Comparison of ENCODE assay signal across 20 cellular contexts in genomic region chr2:216549926-216550690, GRCh38. TPM values are rescaled to one million over a fixed set of nuclear protein-coding genes. Genes with fewer than 3 reads are reported as not detected.
A peak's percentile ranks its signal among the peaks of the same experiment; 100 is the strongest.
DNase-seq lines count a peak whose midpoint lies in the region; ATAC-seq, FAIRE-seq and TF ChIP-seq lines count a peak whose summit lies in the region.
"Had no signal": no experiment of that assay in that cellular context is flagged by ENCODE, and none has a peak within 500 bp of the region (broad histone marks: within the 10 kb centered on the region; RNA-seq: fewer than 3 reads in every experiment).

No MANE protein-coding gene starts in this region.

- no peak overlapping the region for H3K4me3 Mint-ChIP-seq in T-cell
- H3K4me3 Mint-ChIP-seq: activated CD4-positive, alpha-beta memory T cell treated with anti-CD3 and anti-CD28 coated beads, Interleukin-2, amount 10 ng/mL, durations not matched to agents 7 days and 5 days; activated naive CD4-positive, alpha-beta T cell treated with anti-CD3 and anti-CD28 coated beads, Interleukin-2, amount 10 ng/mL, durations not matched to agents 7 days and 5 days; activated T-cell treated with anti-CD3 and anti-CD28 coated beads, Interleukin-2, amount 50 U/mL, for 4 hours; CD8-positive, alpha-beta T cell; stimulated activated memory B cell treated with anti-CD40 and anti-IgM and Interleukin-4, amounts not matched to agents 10 μg/mL and 1 μg/mL and 100 μg/mL, for 72 hours had no signal

- CTCF ChIA-PET in T-cell (lab: Charles Lee), result no interaction called here

- POLR2A ChIA-PET in T-cell (lab: Charles Lee), result no interaction called here

- WGBS in right cardiac atrium, result 78% methylated on average over 10 of the region's 10 CpGs

- intact Hi-C loops in right cardiac atrium (cut with DNase I), result no loop called here

- DNase-seq in right cardiac atrium, result no peak
- DNase-seq in omental fat pad (ENCODE audit: low spot score), result no peak
- DNase-seq in HTR-8/SVneo (ENCODE audit: insufficient read length, low spot score), result no peak
- no peak for DNase-seq in activated CD8-positive, alpha-beta memory T cell treated with anti-CD3 and anti-CD28 coated beads for 24 hours
- no peak for DNase-seq in T-cell
- DNase-seq: activated CD4-positive, alpha-beta memory T cell treated with anti-CD3 and anti-CD28 coated beads, Interleukin-2, amount 10 ng/mL, durations not matched to agents 7 days and 5 days; activated naive CD4-positive, alpha-beta T cell treated with anti-CD3 and anti-CD28 coated beads, Interleukin-2, amount 10 ng/mL, durations not matched to agents 7 days and 5 days; activated T-cell treated with anti-CD3 and anti-CD28 coated beads, Interleukin-2, amount 50 U/mL, for 4 hours; CD8-positive, alpha-beta T cell; DMS79; foreskin keratinocyte; NCI-H1694 treated with DMSO at 0.1 percent for 48 hours; NCI-H345 had no signal

- H3K36me3 Mint-ChIP-seq in T-cell, result no peaks in the 10 kb centered on the region
- H3K36me3 Mint-ChIP-seq: activated naive CD4-positive, alpha-beta T cell treated with anti-CD3 and anti-CD28 coated beads, Interleukin-2, amount 10 ng/mL, durations not matched to agents 7 days and 5 days; CD8-positive, alpha-beta T cell; stimulated activated memory B cell treated with anti-CD40 and anti-IgM and Interleukin-4, amounts not matched to agents 10 μg/mL and 1 μg/mL and 100 μg/mL, for 72 hours had no signal

- H3K9me3 ChIP-seq in right cardiac atrium (ENCODE audit: control insufficient read depth, low read length), result no peaks in the 10 kb centered on the region

- H3K4me1 ChIP-seq in right cardiac atrium (ENCODE audit: control insufficient read depth, insufficient read depth, low read length), result peaks cover 22% of the 10 kb centered on the region

- H3K27me3 Mint-ChIP-seq in T-cell, result peaks cover 6 to 14% of the 10 kb centered on the region in 2 donors

- peaks cover 0 to 5% (median 0%) of the 10 kb centered on the region in 3 donors for H3K4me1 Mint-ChIP-seq in T-cell
- H3K4me1 Mint-ChIP-seq: activated CD4-positive, alpha-beta memory T cell treated with anti-CD3 and anti-CD28 coated beads, Interleukin-2, amount 10 ng/mL, durations not matched to agents 7 days and 5 days; activated naive CD4-positive, alpha-beta T cell treated with anti-CD3 and anti-CD28 coated beads, Interleukin-2, amount 10 ng/mL, durations not matched to agents 7 days and 5 days; stimulated activated memory B cell treated with anti-CD40 and anti-IgM and Interleukin-4, amounts not matched to agents 10 μg/mL and 1 μg/mL and 100 μg/mL, for 72 hours had no signal

- H3K27me3 ChIP-seq in right cardiac atrium (ENCODE audit: control insufficient read depth, insufficient read depth), result no peaks in the 10 kb centered on the region
- H3K27me3 ChIP-seq: foreskin keratinocyte had no signal

- H3K4me3 ChIP-seq in right cardiac atrium (ENCODE audit: low read length), result no peak overlapping the region

- no peak overlapping the region for H3K27ac Mint-ChIP-seq in T-cell
- H3K27ac Mint-ChIP-seq: activated CD4-positive, alpha-beta memory T cell treated with anti-CD3 and anti-CD28 coated beads, Interleukin-2, amount 10 ng/mL, durations not matched to agents 7 days and 5 days; activated naive CD4-positive, alpha-beta T cell treated with anti-CD3 and anti-CD28 coated beads, Interleukin-2, amount 10 ng/mL, durations not matched to agents 7 days and 5 days; CD8-positive, alpha-beta T cell; progenitor cell of endocrine pancreas; stimulated activated memory B cell treated with anti-CD40 and anti-IgM and Interleukin-4, amounts not matched to agents 10 μg/mL and 1 μg/mL and 100 μg/mL, for 72 hours had no signal

- peak overlapping the region; percentile 71 for H3K27ac ChIP-seq in C4-2B
- H3K27ac ChIP-seq in VCaP, result peak overlapping the region; percentile 93
- peak overlapping the region; percentile 80 for H3K27ac ChIP-seq in right cardiac atrium (ENCODE audit: low read length)

- no peak for FAIRE-seq in HTR-8/SVneo (lab: Jason Lieb, UNC)
- FAIRE-seq: colon had no signal

- ATAC-seq in right cardiac atrium (no peak), omental fat pad (ENCODE audit: low FRiP score) (peak; percentile 39), GM19351 (IDR thresholded peaks at IDR 0.05; ENCODE audit: unreplicated experiment) (no peak), T-cell (replicated peaks in 1 of 4) (no peak)
- ATAC-seq: activated T-cell treated with anti-CD3 and anti-CD28 coated beads, Interleukin-2, amount 50 U/mL, for 4 hours; CD8-positive, alpha-beta T cell; foreskin keratinocyte; left lobe of liver; stimulated activated memory B cell treated with anti-CD40 and anti-IgM and Interleukin-4, amounts not matched to agents 10 μg/mL and 1 μg/mL and 100 μg/mL, for 72 hours had no signal

- no peak for TF ChIP-seq CTCF in C4-2B (conservative IDR thresholded peaks at IDR 0.05)
- TF ChIP-seq CTCF in VCaP (conservative IDR thresholded peaks at IDR 0.05), result no peak
- TF ChIP-seq CTCF in omental fat pad (IDR thresholded peaks at IDR 0.05), result no peak

- H3K9me3 Mint-ChIP-seq in T-cell, result no peaks in the 10 kb centered on the region
- H3K9me3 Mint-ChIP-seq: activated CD4-positive, alpha-beta memory T cell treated with anti-CD3 and anti-CD28 coated beads, Interleukin-2, amount 10 ng/mL, durations not matched to agents 7 days and 5 days; activated naive CD4-positive, alpha-beta T cell treated with anti-CD3 and anti-CD28 coated beads, Interleukin-2, amount 10 ng/mL, durations not matched to agents 7 days and 5 days; activated T-cell treated with anti-CD3 and anti-CD28 coated beads, Interleukin-2, amount 50 U/mL, for 4 hours; CD8-positive, alpha-beta T cell; stimulated activated memory B cell treated with anti-CD40 and anti-IgM and Interleukin-4, amounts not matched to agents 10 μg/mL and 1 μg/mL and 100 μg/mL, for 72 hours had no signal

RNA-seq across cellular contexts. Expression of gene RPL37A, which starts 51.5 kb away (rescaled TPM):
- 1,000 to 10,000 TPM; 1,836 to 2,258 (median 1,899) TPM for total RNA-seq in right cardiac atrium
- 3,516 TPM for polyA plus RNA-seq in right cardiac atrium
- 1,000 to 10,000 TPM; 1,064 to 1,421 (median 1,319) TPM for total RNA-seq in omental fat pad
- total RNA-seq in T-cell, result 1,000 to 10,000 TPM; 3,102 to 3,715 (median 3,468) TPM
